In the genomic region with DNA sequence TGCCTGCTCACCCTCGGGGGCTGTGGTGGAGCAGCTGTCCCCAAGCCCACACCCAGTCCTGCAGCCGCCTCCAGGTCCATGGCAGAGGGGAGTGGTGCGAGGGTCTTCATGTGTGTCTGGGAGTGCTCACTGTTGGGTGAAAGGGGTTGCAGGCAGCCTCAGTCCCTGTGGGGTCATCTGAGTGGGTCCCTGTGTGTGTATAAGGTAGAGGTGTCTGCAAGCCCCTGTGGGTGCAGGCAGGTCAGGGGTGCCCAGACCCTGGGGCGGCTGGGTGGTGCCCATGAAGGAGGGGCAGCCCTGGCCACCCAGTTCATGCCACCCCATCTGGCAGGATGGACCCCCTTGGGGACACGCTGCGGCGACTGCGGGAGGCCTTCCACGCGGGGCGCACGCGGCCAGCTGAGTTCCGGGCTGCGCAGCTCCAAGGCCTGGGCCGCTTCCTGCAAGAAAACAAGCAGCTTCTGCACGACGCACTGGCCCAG, we compare ENCODE assay signal across 21 cellular contexts. TPM values are rescaled to one million over a fixed set of nuclear protein-coding genes. Genes with fewer than 3 reads are reported as not detected.
DNase-seq lines count a peak whose midpoint lies in the region; ATAC-seq, FAIRE-seq and TF ChIP-seq lines count a peak whose summit lies in the region.
"Had no signal": no experiment of that assay in that cellular context is flagged by ENCODE, and none has a peak within 500 bp of the region (broad histone marks: within the 10 kb centered on the region; RNA-seq: fewer than 3 reads in every experiment).

No MANE protein-coding gene starts in this region.

- FAIRE-seq in H1 (lab: Jason Lieb, UNC) (no peak), urothelium cell line (lab: Jason Lieb, UNC) (no peak)

- H3K79me1 ChIP-seq in H1 (ENCODE audit: low read depth, low read length): no peaks in the 10 kb centered on the region

- POLR2A ChIA-PET in SK-N-SH (lab: Yijun Ruan, JAX) (no interaction called here), H1 (lab: Charles Lee; ENCODE audit: partially characterized antibody) (interaction anchor here (1.0 to 2.8 kb wide), 4 partner anchors 9 to 23 kb away, joined by 3 to 14 read pairs (median 4); a partner anchor contains a TSS)

- H3K4me1 ChIP-seq in SK-N-SH (ENCODE audit: control insufficient read depth in 1 of 2, insufficient read depth in 2 of 2, low read depth in 1 of 2, low read length in 1 of 2): peaks cover 34 to 43% of the 10 kb centered on the region in 2 experiments; a peak in 3 of 4 replicates
- peaks cover 0 to 15% (median 9%) of the 10 kb centered on the region in 4 experiments; a peak in 6 of 7 replicates for H3K4me1 ChIP-seq in H1 (replicated peaks in 1 of 4; ENCODE audit: control insufficient read depth in 3 of 4, insufficient read depth in 4 of 4, low read length in 3 of 4)
- H3K4me1 ChIP-seq in neural progenitor cell: peaks cover 12% of the 10 kb centered on the region
- H3K4me1 ChIP-seq in urinary bladder (ENCODE audit: insufficient read depth): no peaks in the 10 kb centered on the region

- DNase-seq in SK-N-SH (no peak), H1 (ENCODE audit: low read depth in 1 of 2, low spot score in 2 of 2) (no peak), neural progenitor cell (ENCODE audit: low spot score) (no peak), sciatic nerve (ENCODE audit: low spot score) (no peak), urothelium cell line (ENCODE audit: low spot score) (no peak)
- DNase-seq: activated CD4-positive, CD25-positive, alpha-beta regulatory T cell; activated CD8-positive, alpha-beta memory T cell treated with anti-CD3 and anti-CD28 coated beads for 24 hours; activated effector memory CD4-positive, alpha-beta T cell treated with Interleukin-2 at 50 U/mL for 16 hours; CD4-positive, alpha-beta T cell; KG1; NCI-H1048; NCI-H748 treated with DMSO at 0.1 percent for 48 hours; nephron progenitor cell; retina; stimulated activated CD4-positive, alpha-beta T cell treated with anti-CD3 and anti-CD28 coated beads, Interleukin-1b, Interleukin-23, amount 100 ng/mL, for 48 hours; T-helper 1 cell; testis had no signal

- no peak overlapping the region for H3K4ac ChIP-seq in H1 (replicated peaks; ENCODE audit: insufficient read length, low read depth, low read length)

- H3K36me3 Mint-ChIP-seq in neural progenitor cell: no peaks in the 10 kb centered on the region

- peaks cover 18% of the 10 kb centered on the region for H3K79me2 ChIP-seq in SK-N-SH (ENCODE audit: insufficient read depth)
- no peaks in the 10 kb centered on the region for H3K79me2 ChIP-seq in H1 (ENCODE audit: control insufficient read depth in 1 of 2, insufficient read depth in 2 of 2, low read length in 2 of 2)
- no peaks in the 10 kb centered on the region for H3K79me2 ChIP-seq in neural progenitor cell (ENCODE audit: low read depth)

- no peak for TF ChIP-seq RAD21 in SK-N-SH (IDR thresholded peaks at IDR 0.05; ENCODE audit: low read length)
- no peak for TF ChIP-seq RAD21 in H1 (IDR thresholded peaks at IDR 0.05 in 1 of 2, conservative IDR thresholded peaks at IDR 0.05 in 1 of 2; ENCODE audit: low read depth in 2 of 2, low read length in 2 of 2)

- H3K27me3 ChIP-seq in SK-N-SH (ENCODE audit: insufficient read depth) (no peaks in the 10 kb centered on the region), H1 (replicated peaks in 1 of 4; ENCODE audit: control insufficient read depth in 3 of 4, extremely low read depth in 1 of 4, insufficient read depth in 3 of 4, low read length in 3 of 4) (no peaks in the 10 kb centered on the region), neural progenitor cell (no peaks in the 10 kb centered on the region)
- H3K27me3 ChIP-seq: testis had no signal

- no peak overlapping the region for H2BK12ac ChIP-seq in H1 (ENCODE audit: low read depth, low read length)

- no peak overlapping the region for H3K4me3 Mint-ChIP-seq in neural progenitor cell
- H3K4me3 Mint-ChIP-seq: CD4-positive, alpha-beta T cell; nephron progenitor cell had no signal

- H3K9me3 ChIP-seq in SK-N-SH (no peaks in the 10 kb centered on the region), H1 (ENCODE audit: insufficient read depth in 2 of 2, low read depth in 1 of 2, low read length in 1 of 2) (no peaks in the 10 kb centered on the region), neural progenitor cell (ENCODE audit: low read depth) (no peaks in the 10 kb centered on the region)
- H3K9me3 ChIP-seq: testis had no signal

- no peaks in the 10 kb centered on the region for H3K36me3 ChIP-seq in SK-N-SH (replicated peaks in 1 of 2; ENCODE audit: control insufficient read depth in 1 of 2, insufficient read depth in 2 of 2, low read length in 1 of 2)
- no peaks in the 10 kb centered on the region for H3K36me3 ChIP-seq in H1 (ENCODE audit: control insufficient read depth in 2 of 4, insufficient read depth in 4 of 4, low read length in 3 of 4)
- no peaks in the 10 kb centered on the region for H3K36me3 ChIP-seq in neural progenitor cell
- no peaks in the 10 kb centered on the region for H3K36me3 ChIP-seq in urinary bladder (ENCODE audit: insufficient read depth)

- H3K9me2 ChIP-seq in SK-N-SH: no peaks in the 10 kb centered on the region

- H4K20me1 ChIP-seq in SK-N-SH (ENCODE audit: insufficient read depth) (no peaks in the 10 kb centered on the region), H1 (replicated peaks in 1 of 2; ENCODE audit: control insufficient read depth in 1 of 2, insufficient read depth in 2 of 2, low read length in 2 of 2) (no peaks in the 10 kb centered on the region), neural progenitor cell (ENCODE audit: low read depth) (no peaks in the 10 kb centered on the region)

- H3K4me2 ChIP-seq in SK-N-SH: peak overlapping the region; percentile 64
- H3K4me2 ChIP-seq in H1 (ENCODE audit: insufficient read depth in 1 of 2, low read depth in 2 of 2, low read length in 2 of 2): no peak overlapping the region
- H3K4me2 ChIP-seq in neural progenitor cell: no peak overlapping the region

- H4K91ac ChIP-seq in H1 (replicated peaks; ENCODE audit: insufficient read length, low read length): no peak overlapping the region

- no peak overlapping the region for H3K18ac ChIP-seq in H1 (ENCODE audit: extremely low read depth, low read length)

- no peak overlapping the region for H3K14ac ChIP-seq in H1 (ENCODE audit: insufficient read length)

- no peak overlapping the region for H2BK15ac ChIP-seq in H1 (ENCODE audit: low read length)

- H3K9ac ChIP-seq in SK-N-SH (peak overlapping the region; percentile 76), H1 (replicated peaks in 1 of 4; ENCODE audit: extremely low read depth in 1 of 4, low read depth in 3 of 4, low read length in 3 of 4) (no peak overlapping the region), neural progenitor cell (no peak overlapping the region)

- peaks cover 13% of the 10 kb centered on the region for H3F3A ChIP-seq in SK-N-SH (replicated peaks; ENCODE audit: insufficient read depth)
- H3F3A ChIP-seq in neural progenitor cell (ENCODE audit: low read depth): peaks cover 5% of the 10 kb centered on the region

- no peak for TF ChIP-seq EP300 in SK-N-SH (IDR thresholded peaks at IDR 0.05; ENCODE audit: borderline replicate concordance in 1 of 2, low read depth in 1 of 2, low read length in 1 of 2)
- TF ChIP-seq EP300 in H1 (IDR thresholded peaks at IDR 0.05; ENCODE audit: borderline replicate concordance in 1 of 2, low read depth in 2 of 2, low read length in 2 of 2): no peak

- no peak overlapping the region for H4K5ac ChIP-seq in H1 (ENCODE audit: insufficient read length, low read depth, low read length)

- H3K27ac Mint-ChIP-seq in neural progenitor cell: peak overlapping the region; percentile 76
- H3K27ac Mint-ChIP-seq: CD4-positive, alpha-beta T cell; nephron progenitor cell had no signal

- peaks cover 60% of the 10 kb centered on the region for H3K4me1 Mint-ChIP-seq in neural progenitor cell

- H3K4me3 ChIP-seq in SK-N-SH (ENCODE audit: low read depth in 2 of 2, low read length in 1 of 2) (no peak overlapping the region), H1 (ENCODE audit: extremely low read depth in 1 of 4, insufficient read depth in 2 of 4, low read depth in 3 of 4, low read length in 4 of 4) (no peak overlapping the region), neural progenitor cell (no peak overlapping the region), urinary bladder (ENCODE audit: low read depth, low read length) (no peak overlapping the region)
- H3K4me3 ChIP-seq: testis had no signal

- no peak overlapping the region for H3K56ac ChIP-seq in H1 (replicated peaks; ENCODE audit: insufficient read length, low read depth, low read length)

- TF ChIP-seq POLR2A in H1 (IDR thresholded peaks at IDR 0.05; ENCODE audit: control extremely low read depth in 1 of 2, low read depth in 2 of 2, low read length in 2 of 2): no peak

- intact Hi-C loops in sciatic nerve (cut with DNase I): no loop called here

- ATAC-seq in SK-N-SH treated with all-trans-retinoic acid at 6 μM for 48 hours (no peak), HG02885 (IDR thresholded peaks at IDR 0.05; ENCODE audit: poor library complexity, unreplicated experiment) (no peak), sciatic nerve (no peak)

- H2BK120ac ChIP-seq in H1 (replicated peaks; ENCODE audit: low read depth, low read length): no peak overlapping the region

- peaks cover 8% of the 10 kb centered on the region for H3K27me3 Mint-ChIP-seq in neural progenitor cell (ENCODE audit: insufficient read depth, low read depth)
- H3K27me3 Mint-ChIP-seq: CD4-positive, alpha-beta T cell had no signal

- H4K8ac ChIP-seq in H1 (ENCODE audit: extremely low read depth, insufficient read depth, low read length): peak overlapping the region; percentile 35; the same call in 1 of the 2 replicates

- H2BK20ac ChIP-seq in H1 (ENCODE audit: low read length): no peak overlapping the region

- CTCF ChIA-PET in SK-N-SH (lab: Yijun Ruan, JAX): interaction anchor here (0.9 to 1.1 kb wide), 3 partner anchors 81 to 196 kb away, joined by 3 read pairs; no protein-coding TSS in a partner anchor
- CTCF ChIA-PET in H1 (lab: Charles Lee; ENCODE audit: partially characterized antibody): interaction anchor here (0.7 to 1.5 kb wide), 2 partner anchors 9 to 18 kb away, joined by 3 to 5 read pairs; no protein-coding TSS in a partner anchor

- H2AFZ ChIP-seq in SK-N-SH (ENCODE audit: low read depth) (no peak overlapping the region), H1 (ENCODE audit: low read length) (no peak overlapping the region), neural progenitor cell (replicated peaks) (no peak overlapping the region)

- 100% methylated on average over 3 of the region's 18 CpGs for WGBS in SK-N-SH (ENCODE audit: low lambda C conversion rate)
- WGBS in H1 (ENCODE audit: extremely low coverage in 1 of 2, insufficient coverage in 1 of 2, insufficient read length in 1 of 2, insufficient replicate concordance in 2 of 2, low coverage in 1 of 2, low lambda C conversion rate in 2 of 2, missing lambda C conversion rate in 1 of 2), 2 experiments: 91% methylated on average over 18 of the region's 18 CpGs; no CpG with 5 or more reads in 1 of the 2 experiments
- WGBS in urinary bladder: 92% methylated on average over 18 of the region's 18 CpGs

- H2AK5ac ChIP-seq in H1 (ENCODE audit: low read depth, low read length): no peak overlapping the region

- H3K27ac ChIP-seq in SK-N-SH (ENCODE audit: low read depth in 2 of 2, low read length in 1 of 2) (peak overlapping the region in 1 of 2 experiments; percentile 96; a peak in 2 of 4 replicates), H1 (ENCODE audit: low read depth, low read length) (no peak overlapping the region), neural progenitor cell (no peak overlapping the region), urinary bladder (ENCODE audit: low read depth) (peak overlapping the region; percentile 51)
- H3K27ac ChIP-seq: 22Rv1, testis had no signal

- no peak overlapping the region for H2BK5ac ChIP-seq in H1 (ENCODE audit: low read depth, low read length)

- H3K9me3 Mint-ChIP-seq in neural progenitor cell: no peaks in the 10 kb centered on the region
- H3K9me3 Mint-ChIP-seq: CD4-positive, alpha-beta T cell; nephron progenitor cell had no signal

- no peak for TF ChIP-seq CTCF in SK-N-SH (IDR thresholded peaks at IDR 0.05)
- TF ChIP-seq CTCF in H1 (IDR thresholded peaks at IDR 0.05; ENCODE audit: control extremely low read depth in 1 of 3, insufficient read depth in 1 of 3, low read depth in 1 of 3, low read length in 3 of 3): no peak
- no peak for TF ChIP-seq CTCF in neural progenitor cell (IDR thresholded peaks at IDR 0.05)

- H3K23me2 ChIP-seq in H1 (ENCODE audit: low read depth, low read length): no peaks in the 10 kb centered on the region

- H3K23ac ChIP-seq in H1 (ENCODE audit: insufficient read length): no peak overlapping the region

RNA-seq across cellular contexts. Expression of a gene that starts 4.9 kb away (rescaled TPM):
- polyA plus RNA-seq in SK-N-SH (2012; rRNA removed): 14.9 and 15.9 TPM in 2 replicates
- 6.7 and 10.3 TPM in 2 replicates for polyA plus RNA-seq in SK-N-SH (2012; cell fraction: cytosol; rRNA removed)
- 20.7 and 23.3 TPM in 2 replicates for polyA plus RNA-seq in SK-N-SH (2012; cell fraction: nucleus; rRNA removed)
- total RNA-seq in H1 (2021; fragmentation: NEBNext Ultra II Directional; extraction: Animal tissue kit (Norgen Biotek cat#: 25700)): 0.27 and 0.32 TPM in 2 replicates
- polyA plus RNA-seq in H1 (2011; rRNA removed): 0.47 TPM in 2 replicates
- polyA plus RNA-seq in H1 (2011; cell fraction: cytosol; rRNA removed): 0.50 TPM
- 0.53 TPM for polyA plus RNA-seq in H1 (2011; cell fraction: nucleus; rRNA removed)
- polyA plus RNA-seq in H1 (2012, experiment 1 of 2): 0.62 to 1.1 TPM (median 0.75 TPM) in 4 replicates
- 0.26 TPM for polyA plus RNA-seq in H1 (2012, experiment 2 of 2)
- 0.18 TPM for polyA plus RNA-seq in H1 (2013, experiment 1 of 2)
- 0.26 TPM for polyA plus RNA-seq in H1 (2013, experiment 2 of 2)
- polyA minus RNA-seq in H1 (2011; rRNA and poly(A)+ RNA removed): 0.16 and 0.34 TPM in 2 replicates
- polyA minus RNA-seq in H1 (2011; cell fraction: cytosol; rRNA and poly(A)+ RNA removed): 0.88 TPM
- 0.50 TPM for polyA minus RNA-seq in H1 (2011; cell fraction: nucleus; rRNA and poly(A)+ RNA removed)
- total RNA-seq in neural progenitor cell (ENCODE audit: low replicate concordance): 0.12 TPM in 1 of 2 replicates, not detected in the other
- 4.6 TPM for total RNA-seq in urinary bladder
- 14.4 TPM for polyA plus RNA-seq in urinary bladder
- total RNA-seq in sciatic nerve: 46.7 TPM

RNA-seq across cellular contexts. Expression of a gene that starts 11.1 kb away (rescaled TPM):
- polyA plus RNA-seq in SK-N-SH (2012; rRNA removed): 28.9 and 30.9 TPM in 2 replicates
- polyA plus RNA-seq in SK-N-SH (2012; cell fraction: cytosol; rRNA removed): 9.1 and 18.1 TPM in 2 replicates
- polyA plus RNA-seq in SK-N-SH (2012; cell fraction: nucleus; rRNA removed): 85.6 and 104 TPM in 2 replicates
- 18.9 and 19.2 TPM in 2 replicates for total RNA-seq in H1 (2021; fragmentation: NEBNext Ultra II Directional; extraction: Animal tissue kit (Norgen Biotek cat#: 25700))
- 34.3 and 40.8 TPM in 2 replicates for polyA plus RNA-seq in H1 (2011; rRNA removed)
- 24.6 TPM for polyA plus RNA-seq in H1 (2011; cell fraction: cytosol; rRNA removed)
- polyA plus RNA-seq in H1 (2011; cell fraction: nucleus; rRNA removed): 53.5 TPM
- 8.7 to 20.4 TPM (median 17.7 TPM) in 4 replicates for polyA plus RNA-seq in H1 (2012, experiment 1 of 2)
- 16.4 TPM for polyA plus RNA-seq in H1 (2012, experiment 2 of 2)
- 22.0 TPM for polyA plus RNA-seq in H1 (2013, experiment 1 of 2)
- 22.4 TPM for polyA plus RNA-seq in H1 (2013, experiment 2 of 2)
- polyA minus RNA-seq in H1 (2011; rRNA and poly(A)+ RNA removed): 20.6 and 26.5 TPM in 2 replicates
- 14.0 TPM for polyA minus RNA-seq in H1 (2011; cell fraction: cytosol; rRNA and poly(A)+ RNA removed)
- 24.7 TPM for polyA minus RNA-seq in H1 (2011; cell fraction: nucleus; rRNA and poly(A)+ RNA removed)
- total RNA-seq in neural progenitor cell (ENCODE audit: low replicate concordance): 8.8 and 11.1 TPM in 2 replicates
- total RNA-seq in urinary bladder: 20.5 TPM
- 34.9 TPM for polyA plus RNA-seq in urinary bladder
- total RNA-seq in sciatic nerve: 37.0 TPM

RNA-seq across cellular contexts. Expression of a gene that starts 15.5 kb away (rescaled TPM):
- polyA plus RNA-seq in SK-N-SH (2012; rRNA removed) (87.2 and 123 TPM in 2 replicates), H1 (2011; rRNA removed) (291 and 406 TPM in 2 replicates), urinary bladder (172 TPM)
- polyA plus RNA-seq in SK-N-SH (2012; cell fraction: cytosol; rRNA removed): 58.2 and 80.4 TPM in 2 replicates
- polyA plus RNA-seq in SK-N-SH (2012; cell fraction: nucleus; rRNA removed): 123 and 172 TPM in 2 replicates
- 182 and 199 TPM in 2 replicates for total RNA-seq in H1 (2021; fragmentation: NEBNext Ultra II Directional; extraction: Animal tissue kit (Norgen Biotek cat#: 25700))
- polyA plus RNA-seq in H1 (2011; cell fraction: cytosol; rRNA removed): 222 TPM
- polyA plus RNA-seq in H1 (2011; cell fraction: nucleus; rRNA removed): 253 TPM
- 92.1 to 255 TPM (median 248 TPM) in 4 replicates for polyA plus RNA-seq in H1 (2012, experiment 1 of 2)
- 348 TPM for polyA plus RNA-seq in H1 (2012, experiment 2 of 2)
- polyA plus RNA-seq in H1 (2013, experiment 1 of 2): 130 TPM
- 128 TPM for polyA plus RNA-seq in H1 (2013, experiment 2 of 2)
- polyA minus RNA-seq in H1 (2011; rRNA and poly(A)+ RNA removed): 69.8 and 77.8 TPM in 2 replicates
- 133 TPM for polyA minus RNA-seq in H1 (2011; cell fraction: cytosol; rRNA and poly(A)+ RNA removed)
- polyA minus RNA-seq in H1 (2011; cell fraction: nucleus; rRNA and poly(A)+ RNA removed): 92.8 TPM
- total RNA-seq in neural progenitor cell (ENCODE audit: low replicate concordance) (46.7 and 149 TPM in 2 replicates), urinary bladder (57.0 TPM), sciatic nerve (63.9 TPM)

RNA-seq across cellular contexts. Expression of a gene that starts 23.8 kb away (rescaled TPM):
- polyA plus RNA-seq in SK-N-SH (2012; rRNA removed): 0.58 and 0.73 TPM in 2 replicates
- polyA plus RNA-seq in SK-N-SH (2012; cell fraction: cytosol; rRNA removed): 0.13 and 0.29 TPM in 2 replicates
- 4.8 and 6.8 TPM in 2 replicates for polyA plus RNA-seq in SK-N-SH (2012; cell fraction: nucleus; rRNA removed)
- total RNA-seq in H1 (2021; fragmentation: NEBNext Ultra II Directional; extraction: Animal tissue kit (Norgen Biotek cat#: 25700)): 25.3 and 25.7 TPM in 2 replicates
- polyA plus RNA-seq in H1 (2011; rRNA removed): 39.6 and 50.2 TPM in 2 replicates
- polyA plus RNA-seq in H1 (2011; cell fraction: cytosol; rRNA removed): 35.8 TPM
- 287 TPM for polyA plus RNA-seq in H1 (2011; cell fraction: nucleus; rRNA removed)
- 12.7 to 29.5 TPM (median 24.4 TPM) in 4 replicates for polyA plus RNA-seq in H1 (2012, experiment 1 of 2)
- polyA plus RNA-seq in H1 (2012, experiment 2 of 2): 16.1 TPM
- 25.3 TPM for polyA plus RNA-seq in H1 (2013, experiment 1 of 2)
- 21.2 TPM for polyA plus RNA-seq in H1 (2013, experiment 2 of 2)
- 10.0 and 11.3 TPM in 2 replicates for polyA minus RNA-seq in H1 (2011; rRNA and poly(A)+ RNA removed)
- polyA minus RNA-seq in H1 (2011; cell fraction: cytosol; rRNA and poly(A)+ RNA removed): 15.0 TPM
- 43.9 TPM for polyA minus RNA-seq in H1 (2011; cell fraction: nucleus; rRNA and poly(A)+ RNA removed)
- total RNA-seq in neural progenitor cell (ENCODE audit: low replicate concordance): 10.7 and 19.4 TPM in 2 replicates
- total RNA-seq in urinary bladder: 43.4 TPM
- 108 TPM for polyA plus RNA-seq in urinary bladder
- total RNA-seq in sciatic nerve: 128 TPM
